11 cellular contexts compared by ENCODE assay signal in genomic region chr9:128135561-128135960, GRCh38. TPM values are rescaled to one million over a fixed set of nuclear protein-coding genes. Genes with fewer than 3 reads are reported as not detected.
A peak's percentile ranks its signal among the peaks of the same experiment; 100 is the strongest.
DNase-seq lines count a peak whose midpoint lies in the region; ATAC-seq, FAIRE-seq and TF ChIP-seq lines count a peak whose summit lies in the region.
"Not testable (repeated sequence)": the region's sequence is repeated elsewhere in the genome, so short reads cannot be mapped to it uniquely, and the experiment has no call there.
"Had no signal": no experiment of that assay in that cellular context is flagged by ENCODE, and none has a peak within 500 bp of the region (broad histone marks: within the 10 kb centered on the region; RNA-seq: fewer than 3 reads in every experiment).

No MANE protein-coding gene starts in this region.

- H3K18ac ChIP-seq in H1 (ENCODE audit: extremely low read depth, low read length), result not testable (repeated sequence)

- POLR2A ChIA-PET in WTC11 (lab: Charles Lee); H1 (lab: Charles Lee; ENCODE audit: partially characterized antibody): not testable (repeated sequence)

- H4K8ac ChIP-seq in H1 (ENCODE audit: extremely low read depth, insufficient read depth, low read length), result not testable (repeated sequence)

- not testable (repeated sequence) for H2BK120ac ChIP-seq in H1 (replicated peaks; ENCODE audit: low read depth, low read length)

- H3K56ac ChIP-seq in H1 (replicated peaks; ENCODE audit: insufficient read length, low read depth, low read length), result not testable (repeated sequence)

- not testable (repeated sequence) for H4K5ac ChIP-seq in H1 (ENCODE audit: insufficient read length, low read depth, low read length)

- H3K4me2 ChIP-seq in H1 (ENCODE audit: insufficient read depth in 1 of 2, low read depth in 2 of 2, low read length in 2 of 2), result not testable (repeated sequence)

- not testable (repeated sequence) for TF ChIP-seq EP300 in H1 (IDR thresholded peaks at IDR 0.05; ENCODE audit: borderline replicate concordance in 1 of 2, low read depth in 2 of 2, low read length in 2 of 2)

- H3K23ac ChIP-seq in H1 (ENCODE audit: insufficient read length), result not testable (repeated sequence)

- not testable (repeated sequence) for H3K4me1 Mint-ChIP-seq in WTC11

- not testable (repeated sequence) for H3K23me2 ChIP-seq in H1 (ENCODE audit: low read depth, low read length)

- TF ChIP-seq CTCF in WTC11 (IDR thresholded peaks at IDR 0.05); H1 (IDR thresholded peaks at IDR 0.05; ENCODE audit: control extremely low read depth in 1 of 3, insufficient read depth in 1 of 3, low read depth in 1 of 3, low read length in 3 of 3); lower lobe of right lung (IDR thresholded peaks at IDR 0.05): not testable (repeated sequence)

- H4K20me1 ChIP-seq in H1 (replicated peaks in 1 of 2; ENCODE audit: control insufficient read depth in 1 of 2, insufficient read depth in 2 of 2, low read length in 2 of 2), result not testable (repeated sequence)

- not testable (repeated sequence) for H3K9ac ChIP-seq in H1 (replicated peaks in 1 of 4; ENCODE audit: extremely low read depth in 1 of 4, low read depth in 3 of 4, low read length in 3 of 4)

- not testable (repeated sequence) for H3K4me1 ChIP-seq in H1 (replicated peaks in 1 of 4; ENCODE audit: control insufficient read depth in 3 of 4, insufficient read depth in 4 of 4, low read length in 3 of 4); right cardiac atrium (ENCODE audit: control insufficient read depth, insufficient read depth, low read length); lower lobe of right lung

- TF ChIP-seq POLR2A in H1 (IDR thresholded peaks at IDR 0.05; ENCODE audit: control extremely low read depth in 1 of 2, low read depth in 2 of 2, low read length in 2 of 2), result not testable (repeated sequence)

- not testable (repeated sequence) for H2BK20ac ChIP-seq in H1 (ENCODE audit: low read length)

- WGBS in H1 (ENCODE audit: extremely low coverage in 1 of 2, insufficient coverage in 1 of 2, insufficient read length in 1 of 2, insufficient replicate concordance in 2 of 2, low coverage in 1 of 2, low lambda C conversion rate in 2 of 2, missing lambda C conversion rate in 1 of 2), 2 experiments, result 88% methylated on average over 8 of the region's 8 CpGs; no CpG with 5 or more reads in 1 of the 2 experiments
- WGBS in right cardiac atrium, result 70% methylated on average over 8 of the region's 8 CpGs

- H3K4me3 Mint-ChIP-seq in WTC11, result not testable (repeated sequence)

- H4K91ac ChIP-seq in H1 (replicated peaks; ENCODE audit: insufficient read length, low read length), result not testable (repeated sequence)

- H2BK5ac ChIP-seq in H1 (ENCODE audit: low read depth, low read length), result not testable (repeated sequence)

- intact Hi-C loops in right cardiac atrium (cut with DNase I); lower lobe of right lung (cut with DNase I): not testable (repeated sequence)

- not testable (repeated sequence) for H3K36me3 Mint-ChIP-seq in WTC11

- DNase-seq in DMS 273 (lab: John Stamatoyannopoulos, UW; ENCODE audit: unreplicated experiment) (peak; percentile 70), H7 (peak; percentile 13), right cardiac atrium (peak in 2 of 3 donors; percentile 4 to 10), lower lobe of right lung (peak; percentile 10)
- not testable (repeated sequence) for DNase-seq in WTC11 (ENCODE audit: low spot score); H1 (ENCODE audit: low read depth in 1 of 2, low spot score in 2 of 2)

- not testable (repeated sequence) for H3K79me2 ChIP-seq in H1 (ENCODE audit: control insufficient read depth in 1 of 2, insufficient read depth in 2 of 2, low read length in 2 of 2)

- H3K14ac ChIP-seq in H1 (ENCODE audit: insufficient read length), result not testable (repeated sequence)

- not testable (repeated sequence) for H3K36me3 ChIP-seq in H7 (replicated peaks; ENCODE audit: control insufficient read depth, insufficient read depth, low read length); H1 (ENCODE audit: control insufficient read depth in 2 of 4, insufficient read depth in 4 of 4, low read length in 3 of 4); lower lobe of right lung

- peak; percentile 51; the same call in 1 of the 2 replicates for ATAC-seq in WTC11
- not testable (repeated sequence) for ATAC-seq in right cardiac atrium, lower lobe of right lung

- FAIRE-seq in H1 (lab: Jason Lieb, UNC), result peak; percentile 19

- not testable (repeated sequence) for H3K9me3 Mint-ChIP-seq in WTC11

- CTCF ChIA-PET in WTC11 (lab: Charles Lee), result interaction anchor here (1.1 to 2.1 kb wide), 4 partner anchors 10 to 18 kb away, joined by 3 to 11 read pairs (median 5); no protein-coding TSS in a partner anchor
- CTCF ChIA-PET in H1 (lab: Charles Lee; ENCODE audit: partially characterized antibody), result not testable (repeated sequence)

- H3K79me1 ChIP-seq in H1 (ENCODE audit: low read depth, low read length), result not testable (repeated sequence)

- not testable (repeated sequence) for TF ChIP-seq RAD21 in H1 (IDR thresholded peaks at IDR 0.05 in 1 of 2, conservative IDR thresholded peaks at IDR 0.05 in 1 of 2; ENCODE audit: low read depth in 2 of 2, low read length in 2 of 2)

- H3K4ac ChIP-seq in H1 (replicated peaks; ENCODE audit: insufficient read length, low read depth, low read length), result not testable (repeated sequence)

- not testable (repeated sequence) for H3K27me3 ChIP-seq in H7 (ENCODE audit: control insufficient read depth, insufficient read depth, low read length); H1 (replicated peaks in 1 of 4; ENCODE audit: control insufficient read depth in 3 of 4, extremely low read depth in 1 of 4, insufficient read depth in 3 of 4, low read length in 3 of 4); right cardiac atrium (ENCODE audit: control insufficient read depth, insufficient read depth); lower lobe of right lung (ENCODE audit: low read depth)

- peaks cover 30% of the 10 kb centered on the region for H3K27me3 Mint-ChIP-seq in WTC11 (ENCODE audit: low read depth)

- H2AFZ ChIP-seq in H1 (ENCODE audit: low read length), result not testable (repeated sequence)

- H2BK12ac ChIP-seq in H1 (ENCODE audit: low read depth, low read length), result not testable (repeated sequence)

- not testable (repeated sequence) for H3K4me3 ChIP-seq in H7 (ENCODE audit: insufficient read depth, low read depth, low read length); H1 (ENCODE audit: extremely low read depth in 1 of 4, insufficient read depth in 2 of 4, low read depth in 3 of 4, low read length in 4 of 4); right cardiac atrium (ENCODE audit: low read length); lower lobe of right lung

- not testable (repeated sequence) for H2BK15ac ChIP-seq in H1 (ENCODE audit: low read length)

- not testable (repeated sequence) for H2AK5ac ChIP-seq in H1 (ENCODE audit: low read depth, low read length)

- not testable (repeated sequence) for H3K27ac Mint-ChIP-seq in WTC11

- H3K9me3 ChIP-seq in H1 (ENCODE audit: insufficient read depth in 2 of 2, low read depth in 1 of 2, low read length in 1 of 2); right cardiac atrium (ENCODE audit: control insufficient read depth, low read length); lower lobe of right lung: not testable (repeated sequence)

- H3K27ac ChIP-seq in H1 (ENCODE audit: low read depth, low read length); right cardiac atrium (ENCODE audit: low read length); lower lobe of right lung: not testable (repeated sequence)

RNA-seq across cellular contexts. Expression of gene PTGES2, which starts 8.0 kb away (rescaled TPM):
- 143 and 197 TPM in 2 replicates for total RNA-seq in H7 (2014; rRNA removed; shearing (Covaris generic))
- total RNA-seq in WTC11 (2021) (96.2 to 118 TPM (median 98.4 TPM) in 3 replicates), right cardiac atrium (100 to 1,000 TPM; 122 to 128 (median 126) TPM), lower lobe of right lung (30.6 TPM)
- total RNA-seq in H1 (2021; fragmentation: NEBNext Ultra II Directional; extraction: Animal tissue kit (Norgen Biotek cat#: 25700)), result 76.9 and 81.2 TPM in 2 replicates
- polyA plus RNA-seq in H1 (2011; rRNA removed) (80.7 and 119 TPM in 2 replicates), right cardiac atrium (162 TPM)
- polyA plus RNA-seq in H1 (2011; cell fraction: cytosol; rRNA removed), result 104 TPM
- polyA plus RNA-seq in H1 (2011; cell fraction: nucleus; rRNA removed), result 242 TPM
- 50.2 to 79.0 TPM (median 72.3 TPM) in 4 replicates for polyA plus RNA-seq in H1 (2012, experiment 1 of 2)
- 60.0 TPM for polyA plus RNA-seq in H1 (2012, experiment 2 of 2)
- 52.2 TPM for polyA plus RNA-seq in H1 (2013, experiment 1 of 2)
- polyA plus RNA-seq in H1 (2013, experiment 2 of 2), result 49.8 TPM
- 61.8 and 72.7 TPM in 2 replicates for polyA minus RNA-seq in H1 (2011; rRNA and poly(A)+ RNA removed)
- polyA minus RNA-seq in H1 (2011; cell fraction: cytosol; rRNA and poly(A)+ RNA removed), result 58.8 TPM
- polyA minus RNA-seq in H1 (2011; cell fraction: nucleus; rRNA and poly(A)+ RNA removed), result 65.8 TPM

RNA-seq across cellular contexts. Expression of gene LCN2, which starts 13.7 kb away (rescaled TPM):
- total RNA-seq in H7 (2014; rRNA removed; shearing (Covaris generic)), result 1.4 TPM in 1 of 2 replicates, not detected in the other
- 1.0 to 3.0 TPM (median 1.3 TPM) in 3 replicates for total RNA-seq in WTC11 (2021)
- total RNA-seq in H1 (2021; fragmentation: NEBNext Ultra II Directional; extraction: Animal tissue kit (Norgen Biotek cat#: 25700)), result 1.1 and 1.4 TPM in 2 replicates
- 1.6 TPM in 2 replicates for polyA plus RNA-seq in H1 (2011; rRNA removed)
- polyA plus RNA-seq in H1 (2011; cell fraction: cytosol; rRNA removed), result 0.93 TPM
- 2.2 TPM for polyA plus RNA-seq in H1 (2011; cell fraction: nucleus; rRNA removed)
- 0.75 to 1.4 TPM (median 1.2 TPM) in 4 replicates for polyA plus RNA-seq in H1 (2012, experiment 1 of 2)
- polyA plus RNA-seq in H1 (2012, experiment 2 of 2), result 0.84 TPM
- 1.1 TPM for polyA plus RNA-seq in H1 (2013, experiment 1 of 2)
- polyA plus RNA-seq in H1 (2013, experiment 2 of 2), result 1.4 TPM
- not detected in 2 replicates for polyA minus RNA-seq in H1 (2011; rRNA and poly(A)+ RNA removed)
- not detected for polyA minus RNA-seq in H1 (2011; cell fraction: cytosol; rRNA and poly(A)+ RNA removed)
- polyA minus RNA-seq in H1 (2011; cell fraction: nucleus; rRNA and poly(A)+ RNA removed), result not detected
- total RNA-seq in right cardiac atrium, result not detected
- 0.16 TPM for polyA plus RNA-seq in right cardiac atrium
- 83.4 TPM for total RNA-seq in lower lobe of right lung
- total RNA-seq: Caco-2; CD8-positive, alpha-beta memory T cell; GM23248; HFFc6; HT1080 had no signal
- polyA plus RNA-seq: CD8-positive, alpha-beta memory T cell; GM23248 had no signal

RNA-seq across cellular contexts. Expression of gene BBLN, which starts 24.5 kb away (rescaled TPM):
- 121 and 130 TPM in 2 replicates for total RNA-seq in H7 (2014; rRNA removed; shearing (Covaris generic))
- 77.1 to 86.9 TPM (median 86.6 TPM) in 3 replicates for total RNA-seq in WTC11 (2021)
- 63.1 and 66.4 TPM in 2 replicates for total RNA-seq in H1 (2021; fragmentation: NEBNext Ultra II Directional; extraction: Animal tissue kit (Norgen Biotek cat#: 25700))
- 164 and 264 TPM in 2 replicates for polyA plus RNA-seq in H1 (2011; rRNA removed)
- polyA plus RNA-seq in H1 (2011; cell fraction: cytosol; rRNA removed), result 116 TPM
- polyA plus RNA-seq in H1 (2011; cell fraction: nucleus; rRNA removed), result 130 TPM
- 55.4 to 92.3 TPM (median 90.9 TPM) in 4 replicates for polyA plus RNA-seq in H1 (2012, experiment 1 of 2)
- polyA plus RNA-seq in H1 (2012, experiment 2 of 2), result 146 TPM
- 82.3 TPM for polyA plus RNA-seq in H1 (2013, experiment 1 of 2)
- 81.6 TPM for polyA plus RNA-seq in H1 (2013, experiment 2 of 2)
- polyA minus RNA-seq in H1 (2011; rRNA and poly(A)+ RNA removed), result 11.2 and 14.2 TPM in 2 replicates
- polyA minus RNA-seq in H1 (2011; cell fraction: cytosol; rRNA and poly(A)+ RNA removed), result 40.3 TPM
- 35.9 TPM for polyA minus RNA-seq in H1 (2011; cell fraction: nucleus; rRNA and poly(A)+ RNA removed)
- 10 to 100 TPM; 41.6 to 58.0 (median 49.1) TPM for total RNA-seq in right cardiac atrium
- polyA plus RNA-seq in right cardiac atrium, result 138 TPM
- total RNA-seq in lower lobe of right lung, result 47.9 TPM

RNA-seq across cellular contexts. Expression of gene CIZ1, which starts 55.8 kb away (rescaled TPM):
- total RNA-seq in H7 (2014; rRNA removed; shearing (Covaris generic)), result 36.8 and 41.0 TPM in 2 replicates
- total RNA-seq in WTC11 (2021), result 86.1 to 90.6 TPM (median 90.2 TPM) in 3 replicates
- 103 and 107 TPM in 2 replicates for total RNA-seq in H1 (2021; fragmentation: NEBNext Ultra II Directional; extraction: Animal tissue kit (Norgen Biotek cat#: 25700))
- 66.0 and 87.0 TPM in 2 replicates for polyA plus RNA-seq in H1 (2011; rRNA removed)
- polyA plus RNA-seq in H1 (2011; cell fraction: cytosol; rRNA removed), result 40.7 TPM
- polyA plus RNA-seq in H1 (2011; cell fraction: nucleus; rRNA removed), result 107 TPM
- polyA plus RNA-seq in H1 (2012, experiment 1 of 2), result 80.8 to 92.5 TPM (median 90.4 TPM) in 4 replicates
- 78.0 TPM for polyA plus RNA-seq in H1 (2012, experiment 2 of 2)
- 77.5 TPM for polyA plus RNA-seq in H1 (2013, experiment 1 of 2)
- 83.3 TPM for polyA plus RNA-seq in H1 (2013, experiment 2 of 2)
- polyA minus RNA-seq in H1 (2011; rRNA and poly(A)+ RNA removed), result 38.7 and 39.7 TPM in 2 replicates
- 51.8 TPM for polyA minus RNA-seq in H1 (2011; cell fraction: cytosol; rRNA and poly(A)+ RNA removed)
- polyA minus RNA-seq in H1 (2011; cell fraction: nucleus; rRNA and poly(A)+ RNA removed), result 36.3 TPM
- total RNA-seq in right cardiac atrium, result 10 to 100 TPM; 75.9 to 81.5 (median 81.0) TPM
- 39.0 TPM for polyA plus RNA-seq in right cardiac atrium
- total RNA-seq in lower lobe of right lung, result 98.5 TPM

Comparison
In these comparisons a context has a peak if more than half of its experiments do, and no peak if none do; other contexts are left out.
1. RNA of gene LCN2, which starts 13.7 kb away (total RNA-seq): 83.4 TPM in lower lobe of right lung (single experiment); 1.0 to 3.0 TPM in WTC11, 1.1 to 1.4 TPM in H1, 1.4 TPM in H7 and not detected in right cardiac atrium; every median in the first group is over 10 times any median in the second.